9 cellular contexts compared by ENCODE assay signal in genomic region chr10:103277713-103278299, GRCh38. TPM values are rescaled to one million over a fixed set of nuclear protein-coding genes. Genes with fewer than 3 reads are reported as not detected.
A peak's percentile ranks its signal among the peaks of the same experiment; 100 is the strongest.
DNase-seq lines count a peak whose midpoint lies in the region; TF ChIP-seq lines count a peak whose summit lies in the region.
"Had no signal": no experiment of that assay in that cellular context is flagged by ENCODE, and none has a peak within 500 bp of the region (broad histone marks: within the 10 kb centered on the region; RNA-seq: fewer than 3 reads in every experiment).

No MANE protein-coding gene starts in this region.

- H3K27me3 Mint-ChIP-seq in chondrocyte (ENCODE audit: low read depth) (peaks cover 9% of the 10 kb centered on the region), neural crest cell (ENCODE audit: low read depth) (peaks cover 72% of the 10 kb centered on the region)

- H3K4me3 Mint-ChIP-seq in chondrocyte (ENCODE audit: unreplicated experiment) (peak overlapping the region; percentile 64), neural crest cell (peak overlapping the region; percentile 79)

- H3K27ac Mint-ChIP-seq in chondrocyte (ENCODE audit: unreplicated experiment) (no peak overlapping the region), neural crest cell (ENCODE audit: unreplicated experiment) (no peak overlapping the region)

- CTCF ChIA-PET in BJ (lab: Yijun Ruan, JAX) = interaction anchor here (0.5 to 1.0 kb wide), 3 partner anchors 360 to 884 kb away, joined by 3 read pairs; partner anchors contain the start of gene CNNM2

- no peak for TF ChIP-seq CTCF in BJ (IDR thresholded peaks at IDR 0.05; ENCODE audit: insufficient read depth, low read depth, low read length)
- no peak for TF ChIP-seq CTCF in GM12864 (IDR thresholded peaks at IDR 0.05; ENCODE audit: low read depth, low read length, missing control alignments)
- no peak for TF ChIP-seq CTCF in chondrocyte (IDR thresholded peaks at IDR 0.05)
- TF ChIP-seq CTCF in neural crest cell (conservative IDR thresholded peaks at IDR 0.05) = no peak

- H3K4me3 ChIP-seq in BJ (ENCODE audit: low read depth, low read length) (peak overlapping the region; percentile 38), GM12864 (ENCODE audit: low read depth, low read length) (peak overlapping the region; percentile 38)

- H3K9me3 Mint-ChIP-seq in chondrocyte (ENCODE audit: low read depth) (no peaks in the 10 kb centered on the region), neural crest cell (no peaks in the 10 kb centered on the region)

- H3K27me3 ChIP-seq in BJ (ENCODE audit: control insufficient read depth, insufficient read depth, low read length) = peaks cover 13% of the 10 kb centered on the region

- H3K36me3 ChIP-seq in BJ (ENCODE audit: control insufficient read depth, insufficient read depth, low read length) = no peaks in the 10 kb centered on the region

- POLR2A ChIA-PET in BJ (lab: Charles Lee) = interaction anchor here (0.6 kb wide), 1 partner anchor 300 kb away, joined by 3 read pairs; no protein-coding TSS in a partner anchor

- H3K4me1 Mint-ChIP-seq in chondrocyte (ENCODE audit: low read depth) (peaks cover 38% of the 10 kb centered on the region), neural crest cell (peaks cover 24% of the 10 kb centered on the region)

- DNase-seq in BJ (ENCODE audit: low read depth) (no peak), GM12864 (ENCODE audit: low read depth) (no peak), chondrocyte (ENCODE audit: low spot score) (no peak), neural crest cell (ENCODE audit: low read depth, low spot score) (no peak), RKO (ENCODE audit: low spot score) (no peak), NCI-H2107 treated with DMSO at 0.1 percent for 48 hours (lab: John Stamatoyannopoulos, UW; ENCODE audit: unreplicated experiment) (no peak)
- no peak for DNase-seq in activated CD4-positive, CD25-positive, alpha-beta regulatory T cell (lab: John Stamatoyannopoulos, UW)
- DNase-seq: activated CD8-positive, alpha-beta memory T cell treated with anti-CD3 and anti-CD28 coated beads, Interleukin-2, amount 50 U/mL, for 4 hours; SIG-M5 had no signal

- H3K36me3 Mint-ChIP-seq in chondrocyte (ENCODE audit: low read depth) (peaks cover 3% of the 10 kb centered on the region), neural crest cell (ENCODE audit: low read depth) (peaks cover 7% of the 10 kb centered on the region)

RNA-seq across cellular contexts. Expression of gene INA, which starts 0.9 kb away (rescaled TPM):
- polyA plus RNA-seq in BJ (2011; rRNA removed) = 8.5 and 9.4 TPM in 2 replicates
- polyA minus RNA-seq in BJ (2011; rRNA and poly(A)+ RNA removed) = 3.2 and 3.7 TPM in 2 replicates
- total RNA-seq in chondrocyte (10.4 to 31.1 TPM (median 30.1 TPM) in 3 replicates), neural crest cell (36.4 and 39.7 TPM in 2 replicates)

RNA-seq across cellular contexts. Expression of gene RPEL1, which starts 32.1 kb away (rescaled TPM):
- polyA plus RNA-seq in BJ (2011; rRNA removed) = 0.04 TPM in 1 of 2 replicates, not detected in the other
- polyA minus RNA-seq in BJ (2011; rRNA and poly(A)+ RNA removed) = 0.10 TPM in 1 of 2 replicates, not detected in the other
- total RNA-seq in chondrocyte (not detected in 3 replicates), neural crest cell (not detected in 2 replicates)
